ENCODE assay signal across 20 cellular contexts in genomic region chr22:23375031-23375827, GRCh38.
DNase-seq lines count a peak whose midpoint lies in the region; ATAC-seq, FAIRE-seq and TF ChIP-seq lines count a peak whose summit lies in the region.
"Had no signal": no experiment of that assay in that cellular context is flagged by ENCODE, and none has a peak within 500 bp of the region (broad histone marks: within the 10 kb centered on the region; RNA-seq: fewer than 3 reads in every experiment).

No MANE protein-coding gene starts in this region.

- TF ChIP-seq POLR2A in HepG2 (IDR thresholded peaks at IDR 0.05; ENCODE audit: insufficient read depth in 1 of 2, low read depth in 2 of 2, low read length in 2 of 2) (no peak), GM18505 (IDR thresholded peaks at IDR 0.05; ENCODE audit: borderline replicate concordance, extremely low read depth, insufficient read depth, insufficient read length) (no peak)

- CTCF ChIA-PET in HepG2 (lab: Yijun Ruan, JAX; ENCODE audit: low intra/inter-chr PET ratio, low total read pairs) = interaction anchor here (1.2 kb wide), 1 partner anchor 59 kb away, joined by 3 read pairs; no protein-coding TSS in a partner anchor
- CTCF ChIA-PET in MCF 10A (lab: Yijun Ruan, JAX) = interaction anchor here (0.6 to 1.0 kb wide), 3 partner anchors 10 to 761 kb away, joined by 3 to 4 read pairs (median 3); no protein-coding TSS in a partner anchor

- no peaks in the 10 kb centered on the region for H4K20me1 ChIP-seq in HepG2 (ENCODE audit: insufficient read depth, low read length)
- no peaks in the 10 kb centered on the region for H4K20me1 ChIP-seq in neural progenitor cell (ENCODE audit: low read depth)
- H4K20me1 ChIP-seq: BLaER1 treated with 17β-estradiol and CSF1 and Interleukin-3, amounts not matched to agents 10 nM and 100 nM had no signal

- H3K9ac ChIP-seq in HepG2 (ENCODE audit: insufficient read depth, low read depth, low read length) (no peak overlapping the region), neural progenitor cell (no peak overlapping the region)
- H3K9ac ChIP-seq: BLaER1 treated with 17β-estradiol and CSF1 and Interleukin-3, amounts not matched to agents 10 nM and 100 nM; GM23248; KMS-11 had no signal

- intact Hi-C loops in HepG2 (cut with micrococcal nuclease; ENCODE audit: unreplicated experiment) = no loop called here
- intact Hi-C loops in MCF 10A (cut with micrococcal nuclease) = no loop called here

- no peaks in the 10 kb centered on the region for H3K36me3 Mint-ChIP-seq in neural progenitor cell
- H3K36me3 Mint-ChIP-seq in MCF 10A (ENCODE audit: insufficient read depth, unreplicated experiment) = no peaks in the 10 kb centered on the region
- H3K36me3 Mint-ChIP-seq: CD8-positive, alpha-beta T cell had no signal

- TF ChIP-seq EP300 in HepG2 (IDR thresholded peaks at IDR 0.05; ENCODE audit: low read depth in 2 of 2, low read length in 2 of 2) (no peak), HepG2 (CRISPR knock-in tag; IDR thresholded peaks at IDR 0.05; ENCODE audit: borderline replicate concordance) (no peak)

- peaks cover 10% of the 10 kb centered on the region for H3K27me3 Mint-ChIP-seq in neural progenitor cell (ENCODE audit: insufficient read depth, low read depth)
- peaks cover 54% of the 10 kb centered on the region for H3K27me3 Mint-ChIP-seq in MCF 10A (ENCODE audit: insufficient read depth, unreplicated experiment)

- peak; percentile 38; the same call in 1 of the 3 replicates for ATAC-seq in HepG2
- ATAC-seq in GM19467 (IDR thresholded peaks at IDR 0.05; ENCODE audit: unreplicated experiment) = no peak
- no peak for ATAC-seq in GM18505 (IDR thresholded peaks at IDR 0.05; ENCODE audit: unreplicated experiment)
- ATAC-seq: CD8-positive, alpha-beta T cell had no signal

- H3K4me3 Mint-ChIP-seq in neural progenitor cell = peak overlapping the region; percentile 36
- no peak overlapping the region for H3K4me3 Mint-ChIP-seq in MCF 10A (ENCODE audit: unreplicated experiment)
- H3K4me3 Mint-ChIP-seq: B cell; CD8-positive, alpha-beta T cell had no signal

- POLR2A ChIA-PET in HepG2 (lab: Yijun Ruan, JAX) = no interaction called here
- POLR2A ChIA-PET in MCF 10A (lab: Yijun Ruan, JAX) = no interaction called here

- in situ Hi-C loops in HepG2 (cut with HindIII; ENCODE audit: extremely low pct_ligation_motif_present, low pct_unique_long_range_greater_than_20kb) = loop anchor here (25.0 kb wide), 1 partner anchor 413 kb away; no protein-coding TSS in a partner anchor

- no peaks in the 10 kb centered on the region for H3K4me1 ChIP-seq in HepG2 (ENCODE audit: insufficient read depth, low read length)
- H3K4me1 ChIP-seq in neural progenitor cell = peaks cover 4% of the 10 kb centered on the region
- H3K4me1 ChIP-seq: BLaER1 treated with 17β-estradiol and CSF1 and Interleukin-3, amounts not matched to agents 10 nM and 100 nM had no signal

- H3K27ac ChIP-seq in coronary artery (no peak overlapping the region), HepG2 (ENCODE audit: extremely low read length, insufficient read depth, low read length) (no peak overlapping the region), neural progenitor cell (no peak overlapping the region)
- H3K27ac ChIP-seq: BLaER1 treated with 17β-estradiol and CSF1 and Interleukin-3, amounts not matched to agents 10 nM and 100 nM; GM23248; KMS-11 had no signal

- no peaks in the 10 kb centered on the region for H3K36me3 ChIP-seq in HepG2 (replicated peaks in 1 of 2; ENCODE audit: control insufficient read depth in 1 of 2, insufficient read depth in 2 of 2, low read length in 2 of 2)
- H3K36me3 ChIP-seq in neural progenitor cell = no peaks in the 10 kb centered on the region
- H3K36me3 ChIP-seq: BLaER1 treated with 17β-estradiol and CSF1 and Interleukin-3, amounts not matched to agents 10 nM and 100 nM had no signal

- H3K4me1 Mint-ChIP-seq in neural progenitor cell (peaks cover 5% of the 10 kb centered on the region), MCF 10A (ENCODE audit: insufficient read depth, unreplicated experiment) (no peaks in the 10 kb centered on the region)
- H3K4me1 Mint-ChIP-seq: B cell had no signal

- no peaks in the 10 kb centered on the region for H3K79me2 ChIP-seq in HepG2 (ENCODE audit: insufficient read depth, low read length)
- H3K79me2 ChIP-seq in neural progenitor cell (ENCODE audit: low read depth) = no peaks in the 10 kb centered on the region

- H3K4me3 ChIP-seq in Jurkat, Clone E6-1 (ENCODE audit: low read length) = no peak overlapping the region
- H3K4me3 ChIP-seq in coronary artery (no peak overlapping the region), HepG2 (replicated peaks in 1 of 3; ENCODE audit: insufficient read depth in 1 of 3, low read depth in 2 of 3, low read length in 3 of 3) (no peak overlapping the region), neural progenitor cell (no peak overlapping the region)
- H3K4me3 ChIP-seq: BLaER1 treated with 17β-estradiol and CSF1 and Interleukin-3, amounts not matched to agents 10 nM and 100 nM; GM23248 had no signal

- H3K9me3 Mint-ChIP-seq in neural progenitor cell (no peaks in the 10 kb centered on the region), MCF 10A (ENCODE audit: unreplicated experiment) (no peaks in the 10 kb centered on the region)
- H3K9me3 Mint-ChIP-seq: CD8-positive, alpha-beta T cell had no signal

- no peaks in the 10 kb centered on the region for H3K9me3 ChIP-seq in HepG2 (ENCODE audit: low read length)
- no peaks in the 10 kb centered on the region for H3K9me3 ChIP-seq in neural progenitor cell (ENCODE audit: low read depth)
- H3K9me3 ChIP-seq: BLaER1 treated with 17β-estradiol and CSF1 and Interleukin-3, amounts not matched to agents 10 nM and 100 nM had no signal

- H3K27me3 ChIP-seq in HepG2 (ENCODE audit: control insufficient read depth in 1 of 2, insufficient read depth in 2 of 2, low read length in 2 of 2) (no peaks in the 10 kb centered on the region; a peak in 1 of 5 replicates), neural progenitor cell (peaks cover 22% of the 10 kb centered on the region)
- H3K27me3 ChIP-seq: BLaER1 treated with 17β-estradiol and CSF1 and Interleukin-3, amounts not matched to agents 10 nM and 100 nM had no signal

- WGBS in HepG2 (ENCODE audit: low lambda C conversion rate) = 21% methylated on average over 10 of the region's 14 CpGs

- no peak for FAIRE-seq in HepG2 (lab: Jason Lieb, UNC)
- FAIRE-seq: GM12891, H54 had no signal

- H2AFZ ChIP-seq in HepG2 (ENCODE audit: low read length) (no peak overlapping the region), neural progenitor cell (replicated peaks) (no peak overlapping the region)
- H2AFZ ChIP-seq: GM23248 had no signal

- H3K27ac Mint-ChIP-seq in neural progenitor cell (no peak overlapping the region), MCF 10A (ENCODE audit: low read depth, unreplicated experiment) (no peak overlapping the region)
- H3K27ac Mint-ChIP-seq: B cell; CD8-positive, alpha-beta T cell had no signal

- TF ChIP-seq CTCF in coronary artery (IDR thresholded peaks at IDR 0.05) (no peak), HepG2 (CRISPR knock-in tag; IDR thresholded peaks at IDR 0.05) (no peak), neural progenitor cell (IDR thresholded peaks at IDR 0.05) (no peak), MCF 10A (IDR thresholded peaks at IDR 0.05; ENCODE audit: unreplicated experiment) (no peak)

- BruUV-seq in HepG2 (replicated peaks; lab: Mats Ljungman, UMichigan) = no TSS peak
- BruUV-seq in MCF 10A (replicated peaks; lab: Mats Ljungman, UMichigan) = no TSS peak

- no peaks in the 10 kb centered on the region for H3F3A ChIP-seq in neural progenitor cell (ENCODE audit: low read depth)

- H3K4me2 ChIP-seq in HepG2 (ENCODE audit: low read depth, low read length) (no peak overlapping the region), neural progenitor cell (no peak overlapping the region)
- H3K4me2 ChIP-seq: BLaER1 treated with 17β-estradiol and CSF1 and Interleukin-3, amounts not matched to agents 10 nM and 100 nM; KMS-11 had no signal

- DNase-seq in Jurkat, Clone E6-1 (ENCODE audit: low read depth, low spot score) = peak; percentile 60
- DNase-seq in coronary artery (ENCODE audit: low spot score) = peak; percentile 14
- DNase-seq in HepG2 (ENCODE audit: low spot score) = no peak
- DNase-seq in neural progenitor cell (ENCODE audit: low spot score) = no peak
- DNase-seq in activated CD4-positive, alpha-beta T cell treated with anti-CD3 and anti-CD28 coated beads, Interleukin-2, amount 50 U/mL, for 4 hours = no peak
- DNase-seq in MCF 10A (ENCODE audit: unreplicated experiment) = no peak
- DNase-seq: CD8-positive, alpha-beta T cell; DMS 273 treated with DMSO at 0.1 percent for 48 hours; DMS53; DND-41; EL; GM23248; HCEC 1CT had no signal

- TF ChIP-seq RAD21 in HepG2 (CRISPR knock-in tag; IDR thresholded peaks at IDR 0.05) = no peak

TF ChIP-seq in HepG2, 621 proteins besides CTCF, POLR2A, EP300 and RAD21:
- TF ChIP-seq ZNF550 (CRISPR knock-in tag; IDR thresholded peaks at IDR 0.05; ENCODE audit: borderline replicate concordance) (no peak), ZNF329 (CRISPR knock-in tag; IDR thresholded peaks at IDR 0.05; ENCODE audit: low read depth) (no peak), CEBPB (IDR thresholded peaks at IDR 0.05; ENCODE audit: borderline replicate concordance, low read depth, low read length) (peak; percentile 46; the same call in 1 of the 2 replicates), IRX3 (CRISPR knock-in tag; IDR thresholded peaks at IDR 0.05; ENCODE audit: borderline replicate concordance, low read depth) (no peak), CEBPG (CRISPR knock-in tag; IDR thresholded peaks at IDR 0.05) (0 out of 2 replicates have a peak, but pooled peaks have one; percentile 10)

Comparison
In these comparisons a context has a peak if more than half of its experiments do, and no peak if none do; other contexts are left out.
1. DNase-seq: peak in Jurkat, Clone E6-1 (single experiment) and coronary artery (single experiment); none in HepG2 (single experiment), neural progenitor cell (single experiment), activated CD4-positive, alpha-beta T cell treated with anti-CD3 and anti-CD28 coated beads, Interleukin-2, amount 50 U/mL, for 4 hours (0 of 2) and MCF 10A (single experiment).